Comparison of ENCODE assay signal across 8 cellular contexts in the genomic region with DNA sequence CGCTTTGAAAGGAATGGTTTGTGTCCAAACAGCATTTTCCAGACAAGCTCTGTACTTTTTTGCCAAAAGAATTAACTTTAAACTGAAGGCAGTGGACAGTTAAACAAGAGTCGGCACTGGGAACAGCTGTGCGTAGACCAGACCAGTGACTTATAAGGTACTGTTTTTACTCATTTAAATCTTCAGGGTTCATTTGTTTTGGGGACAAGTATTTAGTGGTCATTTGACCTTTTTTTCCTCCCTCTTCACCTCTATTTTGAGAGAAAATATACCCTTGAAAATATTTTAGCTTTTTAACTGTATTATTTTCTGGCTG.
A peak's percentile ranks its signal among the peaks of the same experiment; 100 is the strongest.
DNase-seq lines count a peak whose midpoint lies in the region; ATAC-seq, FAIRE-seq and TF ChIP-seq lines count a peak whose summit lies in the region.

No MANE protein-coding gene starts in this region.

- H3K27ac ChIP-seq in small intestine (ENCODE audit: low read depth in 1 of 2, low read length in 1 of 2), result peak overlapping the region; percentile 20 to 57

- no peak for TF ChIP-seq CTCF in epithelial cell of proximal tubule (conservative IDR thresholded peaks at IDR 0.05; ENCODE audit: low read depth, low read length)

- no peaks in the 10 kb centered on the region for H3K4me1 ChIP-seq in small intestine (ENCODE audit: control insufficient read depth in 2 of 2, insufficient read depth in 1 of 2, low read depth in 1 of 2, low read length in 1 of 2)

- FAIRE-seq in small intestine (lab: Jason Lieb, UNC), result no peak

- H3K36me3 ChIP-seq in small intestine (ENCODE audit: control insufficient read depth in 2 of 2, insufficient read depth in 2 of 2, low read length in 2 of 2), result no peaks in the 10 kb centered on the region

- ATAC-seq in GM19463 (IDR thresholded peaks at IDR 0.05; ENCODE audit: unreplicated experiment) (peak; percentile 68), HG03432 (IDR thresholded peaks at IDR 0.05; ENCODE audit: unreplicated experiment) (peak; percentile 83)

- H3K27me3 ChIP-seq in small intestine (ENCODE audit: control insufficient read depth in 2 of 2, insufficient read depth in 2 of 2, low read length in 2 of 2), result no peaks in the 10 kb centered on the region

- H3K4me3 ChIP-seq in epithelial cell of proximal tubule (ENCODE audit: low read depth, low read length), result peak overlapping the region; percentile 38
- no peak overlapping the region for H3K4me3 ChIP-seq in small intestine (ENCODE audit: low read depth in 1 of 2, low read length in 2 of 2)

- WGBS in small intestine, 3 donors, result 48 to 88% (median 75%) methylated on average over 3 of the region's 3 CpGs

- H3K9me3 ChIP-seq in small intestine (ENCODE audit: control insufficient read depth, low read depth), result no peaks in the 10 kb centered on the region

- DNase-seq in epithelial cell of proximal tubule (ENCODE audit: low read depth) (no peak), small intestine (no peak), NCI-H748 (lab: John Stamatoyannopoulos, UW; ENCODE audit: unreplicated experiment) (no peak)
- DNase-seq in stimulated activated CD4-positive, alpha-beta T cell treated with anti-CD3 and anti-CD28 coated beads, Interleukin-4, amount 100 ng/mL, for 24 hours, result no peak
- no peak for DNase-seq in activated CD8-positive, alpha-beta memory T cell treated with anti-CD3 and anti-CD28 coated beads for 24 hours
- DNase-seq in activated CD4-positive, CD25-positive, alpha-beta regulatory T cell treated with anti-CD3 and anti-CD28 coated beads, Interleukin-2, amount 50 U/mL, for 72 hours, result no peak
